ENCODE assay signal across 16 cellular contexts in genomic region chr14:47154276-47154797, GRCh38.
"Had no signal": no experiment of that assay in that cellular context is flagged by ENCODE, and none has a peak within 500 bp of the region (broad histone marks: within the 10 kb centered on the region; RNA-seq: fewer than 3 reads in every experiment).

No MANE protein-coding gene starts in this region.

- H3K27ac ChIP-seq: coronary artery, dorsolateral prefrontal cortex, esophagus muscularis mucosa, foreskin keratinocyte, heart left ventricle, hepatocyte, left lung had no signal

- ATAC-seq: foreskin keratinocyte, left cardiac atrium, left lung, left ventricle myocardium superior had no signal

- H3K9me3 ChIP-seq: esophagus muscularis mucosa, heart left ventricle had no signal

- DNase-seq: dermis blood vessel endothelial cell; dorsolateral prefrontal cortex; effector CD4-positive, alpha-beta T cell; effector memory CD4-positive, alpha-beta T cell; foreskin keratinocyte; left cardiac atrium; left ventricle myocardium superior; mammary epithelial cell; mesendoderm; midbrain had no signal

- H3K4me1 ChIP-seq: esophagus muscularis mucosa, foreskin keratinocyte, heart left ventricle, left lung had no signal

- H3K4me3 ChIP-seq: coronary artery, dorsolateral prefrontal cortex, esophagus muscularis mucosa, heart left ventricle, hepatocyte, left lung, lung had no signal

- H3K27me3 ChIP-seq: dorsolateral prefrontal cortex, esophagus muscularis mucosa, foreskin keratinocyte, heart left ventricle, hepatocyte, left lung had no signal

- H3K36me3 ChIP-seq: esophagus muscularis mucosa, heart left ventricle, left lung had no signal
